8 cellular contexts compared by ENCODE assay signal in genomic region chr7:97024209-97025129, GRCh38. TPM values are rescaled to one million over a fixed set of nuclear protein-coding genes. Genes with fewer than 3 reads are reported as not detected.
DNase-seq lines count a peak whose midpoint lies in the region; ATAC-seq, FAIRE-seq and TF ChIP-seq lines count a peak whose summit lies in the region.

Gene DLX5 (minus strand): TSS chr7:97024831. CDS start chr7:97024623, 208 bp downstream.

- H3K27me3 ChIP-seq in BJ (ENCODE audit: control insufficient read depth, insufficient read depth, low read length): peaks cover 37% of the 10 kb centered on the region
- H3K27me3 ChIP-seq in HUES64 (ENCODE audit: insufficient read depth, low read length): peaks cover 92% of the 10 kb centered on the region
- H3K27me3 ChIP-seq in small intestine (ENCODE audit: control insufficient read depth in 2 of 2, insufficient read depth in 2 of 2, low read length in 2 of 2): peaks cover 9 to 58% of the 10 kb centered on the region in 2 donors

- H3K36me3 ChIP-seq in BJ (ENCODE audit: control insufficient read depth, insufficient read depth, low read length) (no peaks in the 10 kb centered on the region), HUES64 (ENCODE audit: insufficient read depth, low read length) (no peaks in the 10 kb centered on the region), small intestine (ENCODE audit: control insufficient read depth in 2 of 2, insufficient read depth in 2 of 2, low read length in 2 of 2) (no peaks in the 10 kb centered on the region)

- H3K4me1 ChIP-seq in HUES64 (ENCODE audit: insufficient read depth, low read length) (peaks cover 41% of the 10 kb centered on the region), small intestine (ENCODE audit: control insufficient read depth in 2 of 2, insufficient read depth in 1 of 2, low read depth in 1 of 2, low read length in 1 of 2) (peaks cover 0 to 2% of the 10 kb centered on the region in 2 donors)

- H3K27ac ChIP-seq in HUES64 (ENCODE audit: low read depth, low read length) (no peak within 1 kb of the TSS), small intestine (ENCODE audit: low read depth in 1 of 2, low read length in 1 of 2) (no peak within 1 kb of the TSS)

- under 1% methylated on average over 59 of the region's 60 CpGs for WGBS in HUES64
- 3 to 7% (median 7%) methylated on average over 60 of the region's 60 CpGs for WGBS in small intestine, 3 donors

- no peak for TF ChIP-seq CTCF in BJ (IDR thresholded peaks at IDR 0.05; ENCODE audit: insufficient read depth, low read depth, low read length)

- DNase-seq in BJ (ENCODE audit: low read depth): no peak
- peak; percentile 83 for DNase-seq in SK-N-DZ (ENCODE audit: low spot score)
- peak; percentile 15 for DNase-seq in foreskin melanocyte
- peak; percentile 84 for DNase-seq in retina
- no peak for DNase-seq in CD1c-positive myeloid dendritic cell (ENCODE audit: extremely low spot score)
- DNase-seq in small intestine: no peak

- CTCF ChIA-PET in BJ (lab: Yijun Ruan, JAX): interaction anchor here (0.8 to 1.3 kb wide), 3 partner anchors 19 to 1108 kb away, joined by 3 to 5 read pairs (median 3); no protein-coding TSS in a partner anchor

- POLR2A ChIA-PET in BJ (lab: Charles Lee): no interaction called here

- no peak for ATAC-seq in HG03460 (IDR thresholded peaks at IDR 0.05; ENCODE audit: unreplicated experiment)

- no peak for FAIRE-seq in small intestine (lab: Jason Lieb, UNC)

- peak within 1 kb of the TSS; percentile 51; the same call in 1 of the 2 replicates for H3K9ac ChIP-seq in HUES64 (ENCODE audit: low read depth, low read length)

- H3K9me3 ChIP-seq in HUES64 (ENCODE audit: insufficient read depth, low read depth, low read length) (no peaks in the 10 kb centered on the region), small intestine (ENCODE audit: control insufficient read depth, low read depth) (no peaks in the 10 kb centered on the region)

- H3K4me3 ChIP-seq in BJ (ENCODE audit: low read depth, low read length): peak within 1 kb of the TSS; percentile 37
- peak within 1 kb of the TSS; percentile 59 for H3K4me3 ChIP-seq in HUES64 (ENCODE audit: low read length)
- no peak within 1 kb of the TSS for H3K4me3 ChIP-seq in small intestine (ENCODE audit: low read depth in 1 of 2, low read length in 2 of 2)

RNA-seq across cellular contexts. Expression of gene DLX5, which starts in this region (rescaled TPM):
- polyA plus RNA-seq in BJ (2011; rRNA removed) (0.09 TPM in 1 of 2 replicates, not detected in the other), small intestine (under 1 TPM in 1 of 3 donors, not detected in 2; 0.12 TPM)
- polyA minus RNA-seq in BJ (2011; rRNA and poly(A)+ RNA removed): not detected in 2 replicates
- polyA plus RNA-seq in HUES64 (2013, experiment 1 of 2): 1.0 TPM
- polyA plus RNA-seq in HUES64 (2013, experiment 2 of 2): 0.57 TPM
- polyA plus RNA-seq in SK-N-DZ (2014; cell fraction: cytosol; rRNA removed): 2.2 and 2.7 TPM in 2 replicates
- 0.44 and 1.1 TPM in 2 replicates for polyA plus RNA-seq in SK-N-DZ (2014; cell fraction: nucleus; rRNA removed)

Comparison
In these comparisons a context has a peak if more than half of its experiments do, and no peak if none do; other contexts are left out.
1. DNase-seq: peak in SK-N-DZ (single experiment), foreskin melanocyte (single experiment) and retina (single experiment); none in BJ (single experiment), CD1c-positive myeloid dendritic cell (single experiment) and small intestine (single experiment).
2. H3K4me3 ChIP-seq: peak in BJ (single experiment) and HUES64 (single experiment); none in small intestine (0 of 2).